In the genomic region with DNA sequence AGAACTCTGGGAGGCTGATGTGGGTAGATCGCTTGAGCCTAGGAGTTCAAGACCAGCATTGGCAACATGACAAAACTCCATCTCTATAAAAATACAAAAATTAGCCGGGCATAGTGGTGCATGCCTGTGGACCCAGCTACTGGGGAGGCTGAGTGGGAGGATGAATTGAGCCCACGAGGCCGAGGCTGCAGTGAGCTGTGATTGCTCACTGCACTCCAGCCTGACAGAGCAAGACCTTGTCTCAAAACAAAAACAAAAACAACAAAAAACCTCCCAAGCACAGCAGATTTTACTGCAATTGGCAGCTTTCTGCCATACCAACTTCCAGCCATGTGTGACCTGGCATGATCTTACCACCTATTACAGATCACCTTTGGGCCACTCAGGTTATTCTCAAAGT, we compare ENCODE assay signal across 26 cellular contexts.
"Had no signal": no experiment of that assay in that cellular context is flagged by ENCODE, and none has a peak within 500 bp of the region (broad histone marks: within the 10 kb centered on the region; RNA-seq: fewer than 3 reads in every experiment).

No MANE protein-coding gene starts in this region.

- H3K9me3 Mint-ChIP-seq: natural killer cell; nephron; stimulated activated effector memory CD8-positive, alpha-beta T cell treated with anti-CD3 and anti-CD28 coated beads, Interleukin-12 subunit alpha, Interleukin-12 subunit beta, amount 100 ng/mL, for 72 hours; stimulated activated naive B cell treated with anti-CD40 and anti-IgM and Interleukin-4, amounts not matched to agents 10 μg/mL and 1 μg/mL and 100 μg/mL, for 72 hours; stimulated activated naive CD8-positive, alpha-beta T cell treated with anti-CD3 and anti-CD28 coated beads, Interleukin-15, Interleukin-2, amounts not matched to agents 100 ng/mL and 50 ng/mL, for 24 hours had no signal

- H3K27ac Mint-ChIP-seq: naive thymus-derived CD4-positive, alpha-beta T cell; natural killer cell; nephron; stimulated activated effector memory CD8-positive, alpha-beta T cell treated with anti-CD3 and anti-CD28 coated beads, Interleukin-12 subunit alpha, Interleukin-12 subunit beta, amount 100 ng/mL, for 72 hours; stimulated activated naive B cell treated with anti-CD40 and anti-IgM and Interleukin-4, amounts not matched to agents 10 μg/mL and 1 μg/mL and 100 μg/mL, for 72 hours; stimulated activated naive CD8-positive, alpha-beta T cell treated with anti-CD3 and anti-CD28 coated beads, Interleukin-15, Interleukin-2, amounts not matched to agents 100 ng/mL and 50 ng/mL, for 24 hours; type B pancreatic cell had no signal

- H3K36me3 ChIP-seq: neural progenitor cell, ovary, prostate gland, right lobe of liver, sigmoid colon, stomach, thoracic aorta, tibial artery, transverse colon, upper lobe of right lung, uterus had no signal

- DNase-seq: naive thymus-derived CD4-positive, alpha-beta T cell; natural killer cell; occipital lobe; ovary; right cardiac atrium; right lobe of liver; sigmoid colon; small intestine; stimulated activated CD4-positive, alpha-beta T cell treated with anti-CD3 and anti-CD28 coated beads, Interleukin-15, amount 100 ng/mL, for 24 hours; stimulated activated CD4-positive, alpha-beta T cell treated with anti-CD3 and anti-CD28 coated beads, Interleukin-2, amount 100 ng/mL, for 24 hours; stimulated activated CD4-positive, alpha-beta T cell treated with anti-CD3 and anti-CD28 coated beads, Interleukin-2, amount 100 ng/mL, for 48 hours; stimulated activated CD4-positive, alpha-beta T cell treated with anti-CD3 and anti-CD28 coated beads, Interleukin-4, amount 100 ng/mL, for 24 hours; stimulated activated naive B cell treated with anti-CD40 and anti-IgM and Interleukin-4, amounts not matched to agents 10 μg/mL and 1 μg/mL and 100 μg/mL, for 72 hours; stimulated activated naive CD4-positive, alpha-beta T cell treated with Interleukin-2 at 50 U/mL for 16 hours; stomach; tibial artery; transverse colon; upper lobe of right lung; uterus had no signal

- H3K27me3 ChIP-seq: neural progenitor cell, ovary, right lobe of liver, sigmoid colon, stomach, tibial artery, transverse colon, upper lobe of right lung, uterus had no signal

- H3K36me3 Mint-ChIP-seq: naive thymus-derived CD4-positive, alpha-beta T cell; natural killer cell; neural progenitor cell; stimulated activated effector memory CD8-positive, alpha-beta T cell treated with anti-CD3 and anti-CD28 coated beads, Interleukin-12 subunit alpha, Interleukin-12 subunit beta, amount 100 ng/mL, for 72 hours; stimulated activated naive B cell treated with anti-CD40 and anti-IgM and Interleukin-4, amounts not matched to agents 10 μg/mL and 1 μg/mL and 100 μg/mL, for 72 hours; type B pancreatic cell had no signal

- H3K4me1 Mint-ChIP-seq: natural killer cell; stimulated activated effector memory CD8-positive, alpha-beta T cell treated with anti-CD3 and anti-CD28 coated beads, Interleukin-12 subunit alpha, Interleukin-12 subunit beta, amount 100 ng/mL, for 72 hours; stimulated activated naive B cell treated with anti-CD40 and anti-IgM and Interleukin-4, amounts not matched to agents 10 μg/mL and 1 μg/mL and 100 μg/mL, for 72 hours had no signal

- H3K27ac ChIP-seq: neural progenitor cell, ovary, prostate gland, right lobe of liver, sigmoid colon, stomach, thoracic aorta, tibial artery, transverse colon, upper lobe of right lung, uterus had no signal

- H3K4me3 Mint-ChIP-seq: naive thymus-derived CD4-positive, alpha-beta T cell; natural killer cell; nephron; neural progenitor cell; stimulated activated effector memory CD8-positive, alpha-beta T cell treated with anti-CD3 and anti-CD28 coated beads, Interleukin-12 subunit alpha, Interleukin-12 subunit beta, amount 100 ng/mL, for 72 hours; stimulated activated naive B cell treated with anti-CD40 and anti-IgM and Interleukin-4, amounts not matched to agents 10 μg/mL and 1 μg/mL and 100 μg/mL, for 72 hours; stimulated activated naive CD8-positive, alpha-beta T cell treated with anti-CD3 and anti-CD28 coated beads, Interleukin-15, Interleukin-2, amounts not matched to agents 100 ng/mL and 50 ng/mL, for 24 hours; type B pancreatic cell had no signal

- H3K4me1 ChIP-seq: prostate gland, sigmoid colon, stomach, tibial artery, transverse colon, upper lobe of right lung, uterus had no signal

- H3K27me3 Mint-ChIP-seq: naive thymus-derived CD4-positive, alpha-beta T cell; stimulated activated naive CD8-positive, alpha-beta T cell treated with anti-CD3 and anti-CD28 coated beads, Interleukin-15, Interleukin-2, amounts not matched to agents 100 ng/mL and 50 ng/mL, for 24 hours; type B pancreatic cell had no signal

- H3K4me2 ChIP-seq: neural progenitor cell had no signal

- H3K4me3 ChIP-seq: neural progenitor cell, ovary, prostate gland, right lobe of liver, sigmoid colon, stomach, thoracic aorta, tibial artery, transverse colon, upper lobe of right lung, uterus had no signal

- H3K9me3 ChIP-seq: ovary, prostate gland, right lobe of liver, sigmoid colon, stomach, thoracic aorta, tibial artery, transverse colon, upper lobe of right lung, uterus had no signal

- H3K9ac ChIP-seq: neural progenitor cell had no signal
